Comparison of ENCODE assay signal across 8 cellular contexts in the genomic region with DNA sequence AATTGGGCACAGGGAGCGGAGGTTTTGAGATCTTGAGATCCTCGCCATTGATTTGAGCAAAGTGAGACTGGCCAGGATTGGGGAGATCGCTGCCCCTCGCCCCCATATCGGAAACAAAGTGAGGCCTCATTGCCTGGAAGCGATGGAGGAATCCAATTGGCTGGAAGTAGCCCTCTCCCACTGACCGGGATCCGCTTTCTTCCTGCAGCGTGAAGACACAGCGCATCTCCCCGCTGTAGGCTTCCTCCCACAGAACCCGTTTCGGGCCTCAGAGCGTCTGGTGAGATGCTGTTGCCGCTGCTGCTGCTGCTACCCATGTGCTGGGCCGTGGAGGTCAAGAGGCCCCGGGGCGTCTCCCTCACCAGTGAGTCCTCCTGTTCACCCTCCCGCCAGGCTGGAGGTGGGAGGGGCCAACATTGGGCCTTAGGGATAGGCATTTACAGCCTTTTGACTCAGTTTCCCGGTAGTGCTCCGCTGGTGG. TPM values are rescaled to one million over a fixed set of nuclear protein-coding genes. Genes with fewer than 3 reads are reported as not detected.
DNase-seq lines count a peak whose midpoint lies in the region; ATAC-seq lines count a peak whose summit lies in the region.

No MANE protein-coding gene starts in this region.

- H3K4me1 ChIP-seq in mononuclear cell (ENCODE audit: insufficient read depth, low read length) = peaks cover 27% of the 10 kb centered on the region

- peaks cover 42% of the 10 kb centered on the region for H3K36me3 Mint-ChIP-seq in central memory CD8-positive, alpha-beta T cell (ENCODE audit: insufficient read depth)

- no peaks in the 10 kb centered on the region for H3K9me3 Mint-ChIP-seq in central memory CD8-positive, alpha-beta T cell

- H3K4me3 ChIP-seq in mononuclear cell (ENCODE audit: low read length) = peak overlapping the region; percentile 72

- peaks cover 21% of the 10 kb centered on the region for H3K4me1 Mint-ChIP-seq in central memory CD8-positive, alpha-beta T cell

- no peaks in the 10 kb centered on the region for H3K27me3 ChIP-seq in mononuclear cell (ENCODE audit: insufficient read depth, low read length)

- DNase-seq in GM03348 (ENCODE audit: low spot score) (peak; percentile 49), NCI-H69 (lab: John Stamatoyannopoulos, UW) (peak; percentile 60), NCI-H1048 (lab: John Stamatoyannopoulos, UW) (no peak), GM19240 (ENCODE audit: insufficient read length, low spot score) (no peak)
- no peak for DNase-seq in central memory CD8-positive, alpha-beta T cell (ENCODE audit: low spot score in 2 of 2)

- ATAC-seq in central memory CD8-positive, alpha-beta T cell (replicated peaks; ENCODE audit: extremely low read depth, poor library complexity, severe bottlenecking) = no peak
- ATAC-seq in GM18517 (IDR thresholded peaks at IDR 0.05; ENCODE audit: unreplicated experiment) (no peak), GM21447 (IDR thresholded peaks at IDR 0.05; ENCODE audit: unreplicated experiment) (no peak)

- H3K9me3 ChIP-seq in mononuclear cell (ENCODE audit: low read depth, low read length) = no peaks in the 10 kb centered on the region

- H3K27me3 Mint-ChIP-seq in central memory CD8-positive, alpha-beta T cell = no peaks in the 10 kb centered on the region

- peak overlapping the region; percentile 93 for H3K27ac Mint-ChIP-seq in central memory CD8-positive, alpha-beta T cell (ENCODE audit: low read depth)

- H3K4me3 Mint-ChIP-seq in central memory CD8-positive, alpha-beta T cell = peak overlapping the region; percentile 98

RNA-seq across cellular contexts. Expression of gene PRKCSH, which starts 0.4 kb away (rescaled TPM):
- 67.1 TPM for total RNA-seq in mononuclear cell

RNA-seq across cellular contexts. Expression of gene ODAD3, which starts 1.0 kb away (rescaled TPM):
- total RNA-seq in mononuclear cell = not detected

RNA-seq across cellular contexts. Expression of gene RGL3, which starts 16.8 kb away (rescaled TPM):
- not detected for total RNA-seq in mononuclear cell

RNA-seq across cellular contexts. Expression of gene ELAVL3, which starts 45.0 kb away (rescaled TPM):
- total RNA-seq in mononuclear cell = not detected

RNA-seq across cellular contexts. Expression of gene EPOR, which starts 51.8 kb away (rescaled TPM):
- 8.8 TPM for total RNA-seq in mononuclear cell

Comparison
In these comparisons a context has a peak if more than half of its experiments do, and no peak if none do; other contexts are left out.
1. DNase-seq: peak in GM03348 (single experiment) and NCI-H69 (single experiment); none in central memory CD8-positive, alpha-beta T cell (0 of 2), NCI-H1048 (single experiment) and GM19240 (single experiment).